Comparison of ENCODE assay signal across 10 cellular contexts in genomic region chr6:140744648-140745320, GRCh38.
DNase-seq lines count a peak whose midpoint lies in the region; ATAC-seq, FAIRE-seq and TF ChIP-seq lines count a peak whose summit lies in the region.
"Had no signal": no experiment of that assay in that cellular context is flagged by ENCODE, and none has a peak within 500 bp of the region (broad histone marks: within the 10 kb centered on the region; RNA-seq: fewer than 3 reads in every experiment).

No MANE protein-coding gene starts in this region.

- no peak for FAIRE-seq in RCC 7860 (lab: Jason Lieb, UNC)
- FAIRE-seq: islet of Langerhans had no signal

- DNase-seq in RCC 7860 (ENCODE audit: low spot score) (peak; percentile 36), left lung (no peak), nucleus accumbens (lab: John Stamatoyannopoulos, UW) (no peak), coronary artery (ENCODE audit: low spot score) (no peak), lower lobe of right lung (no peak)
- no peak for DNase-seq in activated CD4-positive, alpha-beta T cell treated with anti-CD3 and anti-CD28 coated beads, Interleukin-2, amount 50 U/mL, for 1 hour
- DNase-seq: stimulated activated CD4-positive, alpha-beta T cell treated with anti-CD3 and anti-CD28 coated beads, Interleukin-1b, Interleukin-23, amount 100 ng/mL, for 48 hours had no signal

- H3K27ac ChIP-seq in left lung: no peak overlapping the region
- no peak overlapping the region for H3K27ac ChIP-seq in coronary artery
- no peak overlapping the region for H3K27ac ChIP-seq in lower lobe of right lung

- intact Hi-C loops in left lung (cut with DNase I): no loop called here
- intact Hi-C loops in lower lobe of right lung (cut with DNase I): no loop called here

- H3K36me3 ChIP-seq in left lung: no peaks in the 10 kb centered on the region
- H3K36me3 ChIP-seq in lower lobe of right lung: no peaks in the 10 kb centered on the region

- H3K4me1 ChIP-seq in left lung (no peaks in the 10 kb centered on the region), lower lobe of right lung (no peaks in the 10 kb centered on the region)

- H3K27me3 ChIP-seq in left lung (no peaks in the 10 kb centered on the region), lower lobe of right lung (ENCODE audit: low read depth) (no peaks in the 10 kb centered on the region)

- H3K4me3 ChIP-seq in left lung (no peak overlapping the region), coronary artery (no peak overlapping the region), lower lobe of right lung (no peak overlapping the region)

- TF ChIP-seq CTCF in left lung (IDR thresholded peaks at IDR 0.05): no peak
- no peak for TF ChIP-seq CTCF in coronary artery (IDR thresholded peaks at IDR 0.05)
- TF ChIP-seq CTCF in lower lobe of right lung (IDR thresholded peaks at IDR 0.05): no peak

- ATAC-seq in GM18868 (IDR thresholded peaks at IDR 0.05; ENCODE audit: unreplicated experiment) (peak; percentile 78), HG02840 (IDR thresholded peaks at IDR 0.05; ENCODE audit: low FRiP score, unreplicated experiment) (peak; percentile 65), left lung (peak; percentile 58), lower lobe of right lung (no peak)

- H3K9me3 ChIP-seq in left lung (peaks cover 0 to 17% of the 10 kb centered on the region in 2 donors), lower lobe of right lung (no peaks in the 10 kb centered on the region)

Comparison
In these comparisons a context has a peak if more than half of its experiments do, and no peak if none do; other contexts are left out.
1. ATAC-seq: peak in GM18868 (single experiment), HG02840 (single experiment) and left lung (single experiment); none in lower lobe of right lung (0 of 2).